ENCODE assay signal across 12 cellular contexts in genomic region chr1:91699339-91699970, GRCh38.
DNase-seq lines count a peak whose midpoint lies in the region; FAIRE-seq and TF ChIP-seq lines count a peak whose summit lies in the region.
"Had no signal": no experiment of that assay in that cellular context is flagged by ENCODE, and none has a peak within 500 bp of the region (broad histone marks: within the 10 kb centered on the region; RNA-seq: fewer than 3 reads in every experiment).

No MANE protein-coding gene starts in this region.

- H3K9ac ChIP-seq in liver (ENCODE audit: low read depth in 1 of 2, low read length in 2 of 2) (no peak overlapping the region), mesendoderm (ENCODE audit: low read length) (no peak overlapping the region)

- peak; percentile 13 for FAIRE-seq in bronchial epithelial cell (lab: Jason Lieb, UNC)

- H4K5ac ChIP-seq in mesendoderm (ENCODE audit: low read length) = no peak overlapping the region

- H3K4me2 ChIP-seq in mesendoderm (ENCODE audit: low read length) = no peak overlapping the region

- WGBS in liver = 84% methylated on average over 4 of the region's 4 CpGs
- 41 to 43% methylated on average over 4 of the region's 4 CpGs for WGBS in tibial nerve, 2 donors
- no CpG with 5 or more reads among the region's 4 CpGs for WGBS in mesendoderm (ENCODE audit: extremely low coverage, insufficient coverage, low lambda C conversion rate)

- no peak overlapping the region for H2AK5ac ChIP-seq in mesendoderm (ENCODE audit: low read length)

- H3K18ac ChIP-seq in mesendoderm (ENCODE audit: low read length) = no peak overlapping the region

- no peak overlapping the region for H3K56ac ChIP-seq in mesendoderm (ENCODE audit: low read length)

- no peak overlapping the region for H3K4me3 Mint-ChIP-seq in glutamatergic neuron (ENCODE audit: unreplicated experiment)
- H3K4me3 Mint-ChIP-seq: IgD-negative memory B cell had no signal

- TF ChIP-seq POLR2A in tibial nerve (IDR thresholded peaks at IDR 0.05) = no peak

- no peak overlapping the region for H2BK5ac ChIP-seq in mesendoderm (ENCODE audit: low read length)

- no peaks in the 10 kb centered on the region for H3K79me1 ChIP-seq in mesendoderm (ENCODE audit: low read length)

- no peaks in the 10 kb centered on the region for H3K4me1 Mint-ChIP-seq in glutamatergic neuron (ENCODE audit: low read depth, unreplicated experiment)

- no peaks in the 10 kb centered on the region for H3K79me2 ChIP-seq in mesendoderm (ENCODE audit: control insufficient read depth, insufficient read depth, low read length)

- H3K36me3 Mint-ChIP-seq in glutamatergic neuron (ENCODE audit: unreplicated experiment) = no peaks in the 10 kb centered on the region

- no peak for TF ChIP-seq RAD21 in liver (IDR thresholded peaks at IDR 0.05)

- H3K4me1 ChIP-seq in liver (ENCODE audit: control insufficient read depth in 4 of 4, insufficient read depth in 4 of 4, low read length in 3 of 4) (peaks cover 0 to 5% (median 1%) of the 10 kb centered on the region in 4 donors), tibial nerve (peaks cover 0 to 59% (median 25%) of the 10 kb centered on the region in 4 donors), mesendoderm (ENCODE audit: control insufficient read depth, low read depth, low read length) (no peaks in the 10 kb centered on the region)

- TF ChIP-seq CTCF in bronchial epithelial cell (IDR thresholded peaks at IDR 0.05; ENCODE audit: insufficient read depth, low read length, severe bottlenecking) (no peak), liver (IDR thresholded peaks at IDR 0.05; ENCODE audit: low read depth, low read length, missing input control) (no peak), tibial nerve (IDR thresholded peaks at IDR 0.05) (no peak), glutamatergic neuron (IDR thresholded peaks at IDR 0.05; ENCODE audit: partially characterized antibody, unreplicated experiment) (no peak)

- no peak overlapping the region for H3K27ac Mint-ChIP-seq in glutamatergic neuron (ENCODE audit: unreplicated experiment)
- H3K27ac Mint-ChIP-seq: IgD-negative memory B cell had no signal

- no peaks in the 10 kb centered on the region for H3K36me3 ChIP-seq in bronchial epithelial cell (ENCODE audit: control insufficient read depth, insufficient read depth, low read length)
- peaks cover 0 to 9% (median 4%) of the 10 kb centered on the region in 4 donors for H3K36me3 ChIP-seq in liver (ENCODE audit: control insufficient read depth in 4 of 4, insufficient read depth in 3 of 4, low read depth in 1 of 4, low read length in 3 of 4)
- H3K36me3 ChIP-seq in tibial nerve = peaks cover 0 to 22% (median 0%) of the 10 kb centered on the region in 3 donors
- no peaks in the 10 kb centered on the region for H3K36me3 ChIP-seq in mesendoderm (ENCODE audit: control insufficient read depth, insufficient read depth, low read length)

- H3K9me3 ChIP-seq in liver (ENCODE audit: control insufficient read depth in 4 of 4, low read length in 3 of 4) = no peaks in the 10 kb centered on the region
- no peaks in the 10 kb centered on the region for H3K9me3 ChIP-seq in tibial nerve

- no peak overlapping the region for H2BK15ac ChIP-seq in mesendoderm (replicated peaks; ENCODE audit: low read depth)

- peak in 1 of 2 donors; percentile 88 for TF ChIP-seq EP300 in tibial nerve (IDR thresholded peaks at IDR 0.05)

- no peak overlapping the region for H4K8ac ChIP-seq in mesendoderm (ENCODE audit: low read depth, low read length)

- H3K4ac ChIP-seq in mesendoderm (ENCODE audit: low read depth, low read length) = no peak overlapping the region

- no peaks in the 10 kb centered on the region for H3K9me3 Mint-ChIP-seq in glutamatergic neuron (ENCODE audit: unreplicated experiment)
- H3K9me3 Mint-ChIP-seq: IgD-negative memory B cell had no signal

- no peaks in the 10 kb centered on the region for H3K27me3 ChIP-seq in bronchial epithelial cell (ENCODE audit: control insufficient read depth, insufficient read depth, low read length)
- no peaks in the 10 kb centered on the region for H3K27me3 ChIP-seq in liver (ENCODE audit: control insufficient read depth in 4 of 4, insufficient read depth in 4 of 4, low read length in 3 of 4)
- no peaks in the 10 kb centered on the region for H3K27me3 ChIP-seq in tibial nerve
- no peaks in the 10 kb centered on the region for H3K27me3 ChIP-seq in mesendoderm (ENCODE audit: insufficient read depth, low read length, poor library complexity)

- no peak overlapping the region for H2BK120ac ChIP-seq in mesendoderm (ENCODE audit: low read depth, low read length)

- H3K4me3 ChIP-seq in bronchial epithelial cell (ENCODE audit: low read depth, low read length) (no peak overlapping the region), liver (ENCODE audit: low read depth in 1 of 3, low read length in 3 of 3) (no peak overlapping the region), tibial nerve (no peak overlapping the region), mesendoderm (ENCODE audit: low read length) (no peak overlapping the region)

- no peak overlapping the region for H3K23ac ChIP-seq in mesendoderm (ENCODE audit: low read length)

- H3K27ac ChIP-seq in liver (ENCODE audit: low read depth in 1 of 2, low read length in 2 of 2) = peak overlapping the region in 1 of 2 donors; percentile 45
- H3K27ac ChIP-seq in tibial nerve = peak overlapping the region in 2 of 4 donors; percentile 67 to 73
- H3K27ac ChIP-seq in mesendoderm (ENCODE audit: low read depth, low read length) = no peak overlapping the region

- DNase-seq in HS-5 (ENCODE audit: low read depth) (peak; percentile 88), bronchial epithelial cell (ENCODE audit: low read depth) (no peak), tibial nerve (ENCODE audit: low spot score in 2 of 2) (peak; percentile 38 to 71), mesendoderm (no peak), NCI-H774 (lab: John Stamatoyannopoulos, UW) (no peak), glutamatergic neuron (no peak)
- DNase-seq: activated CD4-positive, alpha-beta T cell treated with anti-CD3 and anti-CD28 coated beads, Interleukin-2, amount 50 U/mL, for 1 hour; NCI-H2171 treated with DMSO at 0.1 percent for 48 hours; occipital lobe; SIG-M5 had no signal

- no peaks in the 10 kb centered on the region for H3K27me3 Mint-ChIP-seq in glutamatergic neuron (ENCODE audit: unreplicated experiment)
- H3K27me3 Mint-ChIP-seq: IgD-negative memory B cell had no signal

TF ChIP-seq in liver, 16 proteins besides CTCF, POLR2A, EP300 and RAD21:
- TF ChIP-seq HNF4G (IDR thresholded peaks at IDR 0.05) = no peak
- peak; percentile 72 for TF ChIP-seq NR2F2 (IDR thresholded peaks at IDR 0.05)

Comparison
In these comparisons a context has a peak if more than half of its experiments do, and no peak if none do; other contexts are left out.
1. DNase-seq: peak in HS-5 (single experiment) and tibial nerve (2 of 2); none in bronchial epithelial cell (single experiment), mesendoderm (single experiment), NCI-H774 (single experiment) and glutamatergic neuron (single experiment).